Comparison of ENCODE assay signal across 35 cellular contexts in the genomic region with DNA sequence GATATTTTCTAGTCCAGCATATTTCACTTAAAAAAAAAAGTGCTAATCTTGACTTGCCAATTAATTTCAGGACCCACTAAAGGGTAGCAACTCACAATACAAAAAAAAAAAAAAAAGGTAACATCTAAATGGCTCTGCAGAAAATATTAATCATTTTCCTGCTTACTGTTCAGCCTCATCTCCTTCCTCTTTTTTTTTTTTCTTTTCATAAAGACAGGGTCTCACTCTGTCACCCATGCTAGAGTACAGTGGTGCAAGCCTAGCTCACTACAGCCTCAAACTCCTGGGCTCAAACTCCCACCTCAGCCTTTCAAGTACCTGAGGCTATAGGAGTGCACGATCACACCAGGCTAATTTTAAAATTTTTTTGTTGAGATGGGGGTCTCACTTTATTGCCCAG.
"Had no signal": no experiment of that assay in that cellular context is flagged by ENCODE, and none has a peak within 500 bp of the region (broad histone marks: within the 10 kb centered on the region; RNA-seq: fewer than 3 reads in every experiment).

No MANE protein-coding gene starts in this region.

- H3K27me3 ChIP-seq: ascending aorta, cardiac muscle cell had no signal

- H3K27me3 Mint-ChIP-seq: activated CD4-positive, alpha-beta memory T cell treated with anti-CD3 and anti-CD28 coated beads for 36 hours; activated naive CD8-positive, alpha-beta T cell treated with anti-CD3 and anti-CD28 coated beads for 36 hours; activated T-helper 17 cell treated with anti-CD3 and anti-CD28 coated beads, Interleukin-2, amount 50 U/mL, for 72 hours; central memory CD8-positive, alpha-beta T cell had no signal

- H3K4me3 ChIP-seq: ascending aorta, cardiac muscle cell had no signal

- H3K9me3 Mint-ChIP-seq: activated CD4-positive, alpha-beta memory T cell treated with anti-CD3 and anti-CD28 coated beads for 36 hours; activated naive CD8-positive, alpha-beta T cell treated with anti-CD3 and anti-CD28 coated beads for 36 hours; activated T-helper 17 cell treated with anti-CD3 and anti-CD28 coated beads, Interleukin-2, amount 50 U/mL, for 72 hours; central memory CD8-positive, alpha-beta T cell had no signal

- H3K27ac ChIP-seq: ascending aorta, cardiac muscle cell had no signal

- H3K4me1 ChIP-seq: ascending aorta had no signal

- H3K9me3 ChIP-seq: ascending aorta had no signal

- H3K4me3 Mint-ChIP-seq: activated CD4-positive, alpha-beta memory T cell treated with anti-CD3 and anti-CD28 coated beads for 36 hours; activated naive CD8-positive, alpha-beta T cell treated with anti-CD3 and anti-CD28 coated beads for 36 hours; activated T-helper 17 cell treated with anti-CD3 and anti-CD28 coated beads, Interleukin-2, amount 50 U/mL, for 72 hours; central memory CD8-positive, alpha-beta T cell had no signal

- ATAC-seq: activated T-helper 17 cell treated with anti-CD3 and anti-CD28 coated beads, Interleukin-2, amount 50 U/mL, for 72 hours had no signal

- DNase-seq: activated CD4-positive, alpha-beta memory T cell treated with anti-CD3 and anti-CD28 coated beads for 36 hours; activated CD4-positive, alpha-beta T cell treated with anti-CD3 and anti-CD28 coated beads for 4 hours; activated CD4-positive, alpha-beta T cell treated with anti-CD3 and anti-CD28 coated beads, Interleukin-2, amount 50 U/mL, for 1 hour; activated CD4-positive, CD25-positive, alpha-beta regulatory T cell treated with anti-CD3 and anti-CD28 coated beads, Interleukin-2, amount 50 U/mL, for 72 hours; activated CD8-positive, alpha-beta memory T cell treated with anti-CD3 and anti-CD28 coated beads, Interleukin-2, amount 50 U/mL, for 4 hours; activated effector memory CD4-positive, alpha-beta T cell treated with anti-CD3 and anti-CD28 coated beads, Interleukin-2, amount 50 U/mL, for 16 hours; activated naive CD4-positive, alpha-beta T cell; activated naive CD4-positive, alpha-beta T cell treated with anti-CD3 and anti-CD28 coated beads, Interleukin-2, amount 50 U/mL, for 16 hours; activated naive CD8-positive, alpha-beta T cell treated with anti-CD3 and anti-CD28 coated beads for 36 hours; activated T-cell treated with anti-CD3 and anti-CD28 coated beads for 4 hours; activated T-cell treated with anti-CD3 and anti-CD28 coated beads, Interleukin-2, amount 50 U/mL, for 48 hours; amniotic stem cell; KG1; MM.1S; MV-4-11; NCI-H1092; NCI-H1417; NCI-H146; NCI-H187; NCI-H2029 treated with DMSO at 0.1 percent for 48 hours; NCI-H2107; NCI-H2171 treated with DMSO at 0.1 percent for 48 hours; NCI-H226; NCI-H510A; NCI-H526; NCI-H748 treated with DMSO at 0.1 percent for 48 hours; NK-92 treated with Interleukin-12 subunit alpha and Interleukin-12 subunit beta, amount 100 ng/mL, for 24 hours; Right ventricle myocardium superior; SW 1271; T-helper 1 cell; T1000 had no signal

- H3K27ac Mint-ChIP-seq: activated CD4-positive, alpha-beta memory T cell treated with anti-CD3 and anti-CD28 coated beads for 36 hours; activated naive CD8-positive, alpha-beta T cell treated with anti-CD3 and anti-CD28 coated beads for 36 hours; activated T-helper 17 cell treated with anti-CD3 and anti-CD28 coated beads, Interleukin-2, amount 50 U/mL, for 72 hours had no signal
